In the genomic region with DNA sequence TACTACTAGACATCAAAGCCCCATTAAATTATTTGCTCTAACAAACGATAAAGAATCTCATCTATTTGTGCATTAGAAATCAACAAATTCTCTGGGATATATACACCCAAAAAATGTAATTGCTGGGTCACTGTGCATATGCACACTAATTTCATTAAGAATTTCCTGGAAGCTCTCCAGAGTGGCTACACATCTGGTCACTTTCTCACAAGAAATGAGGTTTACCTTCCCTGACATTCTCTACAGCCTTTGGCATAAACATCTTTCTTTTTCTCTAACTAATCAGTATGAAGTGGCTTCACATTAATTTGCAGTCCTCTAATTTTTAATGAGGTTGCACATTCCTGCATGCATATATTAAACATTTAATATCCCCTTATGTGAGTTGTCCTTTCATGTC, we compare ENCODE assay signal across 35 cellular contexts.
"Had no signal": no experiment of that assay in that cellular context is flagged by ENCODE, and none has a peak within 500 bp of the region (broad histone marks: within the 10 kb centered on the region; RNA-seq: fewer than 3 reads in every experiment).

No MANE protein-coding gene starts in this region.

- DNase-seq: Karpas-422, Kasumi-1, KG1, MG63, MM.1S, MV-4-11, NCI-H1048, NCI-H1092, NCI-H1092 treated with DMSO at 0.1 percent for 48 hours, NCI-H1105, NCI-H1105 treated with DMSO at 0.1 percent for 48 hours, NCI-H1417, NCI-H1417 treated with DMSO at 0.1 percent for 48 hours, NCI-H1436, NCI-H1436 treated with DMSO at 0.1 percent for 48 hours, NCI-H146, NCI-H1694 treated with DMSO at 0.1 percent for 48 hours, NCI-H187, NCI-H187 treated with DMSO at 0.1 percent for 48 hours, NCI-H1930, NCI-H2029, NCI-H2029 treated with DMSO at 0.1 percent for 48 hours, NCI-H2081, NCI-H2081 treated with DMSO at 0.1 percent for 48 hours, NCI-H2107, NCI-H2171, NCI-H2171 treated with DMSO at 0.1 percent for 48 hours, NCI-H2227 treated with DMSO at 0.1 percent for 48 hours, NCI-H226, NCI-H345, NCI-H446, NCI-H446 treated with DMSO at 0.1 percent for 48 hours, NCI-H510A, NCI-H510A treated with DMSO at 0.1 percent for 48 hours had no signal

- H3K9me3 ChIP-seq: MG63 had no signal

- H3K27ac ChIP-seq: KMS-11 had no signal

- H3K36me3 ChIP-seq: MG63 had no signal

- H3K4me3 ChIP-seq: MG63 had no signal

- H3K9ac ChIP-seq: KMS-11 had no signal

- H3K4me2 ChIP-seq: KMS-11 had no signal

- H3K27me3 ChIP-seq: MG63 had no signal
